In genomic region chr3:115783938-115784738, GRCh38 we compare ENCODE assay signal across 1 cellular context.
TF ChIP-seq lines count a peak whose summit lies in the region.

No MANE protein-coding gene starts in this region.

TF ChIP-seq in HepG2, 621 proteins besides CTCF, POLR2A, EP300 and RAD21 (continued from another document and continues in another):
- TF ChIP-seq, protein P1, sequence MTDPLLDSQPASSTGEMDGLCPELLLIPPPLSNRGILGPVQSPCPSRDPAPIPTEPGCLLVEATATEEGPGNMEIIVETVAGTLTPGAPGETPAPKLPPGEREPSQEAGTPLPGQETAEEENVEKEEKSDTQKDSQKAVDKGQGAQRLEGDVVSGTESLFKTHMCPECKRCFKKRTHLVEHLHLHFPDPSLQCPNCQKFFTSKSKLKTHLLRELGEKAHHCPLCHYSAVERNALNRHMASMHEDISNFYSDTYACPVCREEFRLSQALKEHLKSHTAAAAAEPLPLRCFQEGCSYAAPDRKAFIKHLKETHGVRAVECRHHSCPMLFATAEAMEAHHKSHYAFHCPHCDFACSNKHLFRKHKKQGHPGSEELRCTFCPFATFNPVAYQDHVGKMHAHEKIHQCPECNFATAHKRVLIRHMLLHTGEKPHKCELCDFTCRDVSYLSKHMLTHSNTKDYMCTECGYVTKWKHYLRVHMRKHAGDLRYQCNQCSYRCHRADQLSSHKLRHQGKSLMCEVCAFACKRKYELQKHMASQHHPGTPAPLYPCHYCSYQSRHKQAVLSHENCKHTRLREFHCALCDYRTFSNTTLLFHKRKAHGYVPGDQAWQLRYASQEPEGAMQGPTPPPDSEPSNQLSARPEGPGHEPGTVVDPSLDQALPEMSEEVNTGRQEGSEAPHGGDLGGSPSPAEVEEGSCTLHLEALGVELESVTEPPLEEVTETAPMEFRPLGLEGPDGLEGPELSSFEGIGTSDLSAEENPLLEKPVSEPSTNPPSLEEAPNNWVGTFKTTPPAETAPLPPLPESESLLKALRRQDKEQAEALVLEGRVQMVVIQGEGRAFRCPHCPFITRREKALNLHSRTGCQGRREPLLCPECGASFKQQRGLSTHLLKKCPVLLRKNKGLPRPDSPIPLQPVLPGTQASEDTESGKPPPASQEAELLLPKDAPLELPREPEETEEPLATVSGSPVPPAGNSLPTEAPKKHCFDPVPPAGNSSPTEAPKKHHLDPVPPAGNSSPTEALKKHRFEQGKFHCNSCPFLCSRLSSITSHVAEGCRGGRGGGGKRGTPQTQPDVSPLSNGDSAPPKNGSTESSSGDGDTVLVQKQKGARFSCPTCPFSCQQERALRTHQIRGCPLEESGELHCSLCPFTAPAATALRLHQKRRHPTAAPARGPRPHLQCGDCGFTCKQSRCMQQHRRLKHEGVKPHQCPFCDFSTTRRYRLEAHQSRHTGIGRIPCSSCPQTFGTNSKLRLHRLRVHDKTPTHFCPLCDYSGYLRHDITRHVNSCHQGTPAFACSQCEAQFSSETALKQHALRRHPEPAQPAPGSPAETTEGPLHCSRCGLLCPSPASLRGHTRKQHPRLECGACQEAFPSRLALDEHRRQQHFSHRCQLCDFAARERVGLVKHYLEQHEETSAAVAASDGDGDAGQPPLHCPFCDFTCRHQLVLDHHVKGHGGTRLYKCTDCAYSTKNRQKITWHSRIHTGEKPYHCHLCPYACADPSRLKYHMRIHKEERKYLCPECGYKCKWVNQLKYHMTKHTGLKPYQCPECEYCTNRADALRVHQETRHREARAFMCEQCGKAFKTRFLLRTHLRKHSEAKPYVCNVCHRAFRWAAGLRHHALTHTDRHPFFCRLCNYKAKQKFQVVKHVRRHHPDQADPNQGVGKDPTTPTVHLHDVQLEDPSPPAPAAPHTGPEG (CRISPR knock-in tag; IDR thresholded peaks at IDR 0.05) = peak; percentile 81; the same call in 1 of the 2 replicates
- TF ChIP-seq FOSL2 (CRISPR knock-in tag; IDR thresholded peaks at IDR 0.05) = peak; percentile 54
- TF ChIP-seq, protein P2, sequence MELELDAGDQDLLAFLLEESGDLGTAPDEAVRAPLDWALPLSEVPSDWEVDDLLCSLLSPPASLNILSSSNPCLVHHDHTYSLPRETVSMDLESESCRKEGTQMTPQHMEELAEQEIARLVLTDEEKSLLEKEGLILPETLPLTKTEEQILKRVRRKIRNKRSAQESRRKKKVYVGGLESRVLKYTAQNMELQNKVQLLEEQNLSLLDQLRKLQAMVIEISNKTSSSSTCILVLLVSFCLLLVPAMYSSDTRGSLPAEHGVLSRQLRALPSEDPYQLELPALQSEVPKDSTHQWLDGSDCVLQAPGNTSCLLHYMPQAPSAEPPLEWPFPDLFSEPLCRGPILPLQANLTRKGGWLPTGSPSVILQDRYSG (CRISPR knock-in tag; IDR thresholded peaks at IDR 0.05) = no peak
- no peak for TF ChIP-seq ZNF333 (CRISPR knock-in tag; IDR thresholded peaks at IDR 0.05; ENCODE audit: borderline replicate concordance)
- no peak for TF ChIP-seq MZF1 (CRISPR knock-in tag; IDR thresholded peaks at IDR 0.05; ENCODE audit: borderline replicate concordance)
- no peak for TF ChIP-seq HIC2 (CRISPR knock-in tag; IDR thresholded peaks at IDR 0.05; ENCODE audit: low read depth)
- TF ChIP-seq, protein P3, sequence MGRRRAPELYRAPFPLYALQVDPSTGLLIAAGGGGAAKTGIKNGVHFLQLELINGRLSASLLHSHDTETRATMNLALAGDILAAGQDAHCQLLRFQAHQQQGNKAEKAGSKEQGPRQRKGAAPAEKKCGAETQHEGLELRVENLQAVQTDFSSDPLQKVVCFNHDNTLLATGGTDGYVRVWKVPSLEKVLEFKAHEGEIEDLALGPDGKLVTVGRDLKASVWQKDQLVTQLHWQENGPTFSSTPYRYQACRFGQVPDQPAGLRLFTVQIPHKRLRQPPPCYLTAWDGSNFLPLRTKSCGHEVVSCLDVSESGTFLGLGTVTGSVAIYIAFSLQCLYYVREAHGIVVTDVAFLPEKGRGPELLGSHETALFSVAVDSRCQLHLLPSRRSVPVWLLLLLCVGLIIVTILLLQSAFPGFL (CRISPR knock-in tag; IDR thresholded peaks at IDR 0.05) = no peak
- no peak for TF ChIP-seq ZNF589 (CRISPR knock-in tag; conservative IDR thresholded peaks at IDR 0.05)
- TF ChIP-seq ZFP37 (CRISPR knock-in tag; IDR thresholded peaks at IDR 0.05; ENCODE audit: borderline replicate concordance) = peak; percentile 76; the same call in 1 of the 2 replicates
- TF ChIP-seq ZNF580 (CRISPR knock-in tag; IDR thresholded peaks at IDR 0.05; ENCODE audit: borderline replicate concordance, low read depth) = 0 out of 2 replicates have a peak, but pooled peaks have one; percentile 32
- TF ChIP-seq IKZF4 (CRISPR knock-in tag; IDR thresholded peaks at IDR 0.05; ENCODE audit: borderline replicate concordance, low read depth, not compliant biosample characterization) = no peak
- no peak for TF ChIP-seq ZNF510 (CRISPR knock-in tag; IDR thresholded peaks at IDR 0.05; ENCODE audit: low read depth)
- TF ChIP-seq YY1 (IDR thresholded peaks at IDR 0.05; ENCODE audit: insufficient read depth, insufficient replicate concordance, low read depth, low read length) = peak; percentile 61
- no peak for TF ChIP-seq FOXK2 (IDR thresholded peaks at IDR 0.05)
- no peak for TF ChIP-seq MED13 (CRISPR knock-in tag; IDR thresholded peaks at IDR 0.05)
- no peak for TF ChIP-seq TCF12 (IDR thresholded peaks at IDR 0.05)
- TF ChIP-seq TCF12 (CRISPR knock-in tag; IDR thresholded peaks at IDR 0.05) = no peak
- TF ChIP-seq ZNF678 (CRISPR knock-in tag; IDR thresholded peaks at IDR 0.05) = no peak
- peak; percentile 82 for TF ChIP-seq RBFOX2 (IDR thresholded peaks at IDR 0.05; ENCODE audit: low read depth, low read length)
- TF ChIP-seq CBX5 (CRISPR knock-in tag; IDR thresholded peaks at IDR 0.05; ENCODE audit: borderline replicate concordance) = peak; percentile 74; the same call in 1 of the 2 replicates
- no peak for TF ChIP-seq SP140L (CRISPR knock-in tag; IDR thresholded peaks at IDR 0.05; ENCODE audit: borderline replicate concordance)
- no peak for TF ChIP-seq RFX3 (CRISPR knock-in tag; IDR thresholded peaks at IDR 0.05)
- no peak for TF ChIP-seq ZNF432 (CRISPR knock-in tag; IDR thresholded peaks at IDR 0.05; ENCODE audit: borderline replicate concordance)
- TF ChIP-seq TCF7 (IDR thresholded peaks at IDR 0.05; ENCODE audit: low read depth) = no peak
- TF ChIP-seq HBP1 (CRISPR knock-in tag; IDR thresholded peaks at IDR 0.05; ENCODE audit: low read depth) = no peak
- TF ChIP-seq ZBTB7B (CRISPR knock-in tag; IDR thresholded peaks at IDR 0.05) = peak; percentile 88
- peak; percentile 67; the same call in 1 of the 2 replicates for TF ChIP-seq ARID2 (CRISPR knock-in tag; IDR thresholded peaks at IDR 0.05; ENCODE audit: borderline replicate concordance)
- TF ChIP-seq ATRX (CRISPR knock-in tag; IDR thresholded peaks at IDR 0.05; ENCODE audit: borderline replicate concordance) = no peak
- no peak for TF ChIP-seq ZBTB3 (CRISPR knock-in tag; IDR thresholded peaks at IDR 0.05; ENCODE audit: borderline replicate concordance, low read depth)
- TF ChIP-seq YEATS4 (CRISPR knock-in tag; IDR thresholded peaks at IDR 0.05; ENCODE audit: borderline replicate concordance) = peak; percentile 76
- TF ChIP-seq ZNF614 (CRISPR knock-in tag; IDR thresholded peaks at IDR 0.05; ENCODE audit: borderline replicate concordance) = no peak
- TF ChIP-seq, protein P4, sequence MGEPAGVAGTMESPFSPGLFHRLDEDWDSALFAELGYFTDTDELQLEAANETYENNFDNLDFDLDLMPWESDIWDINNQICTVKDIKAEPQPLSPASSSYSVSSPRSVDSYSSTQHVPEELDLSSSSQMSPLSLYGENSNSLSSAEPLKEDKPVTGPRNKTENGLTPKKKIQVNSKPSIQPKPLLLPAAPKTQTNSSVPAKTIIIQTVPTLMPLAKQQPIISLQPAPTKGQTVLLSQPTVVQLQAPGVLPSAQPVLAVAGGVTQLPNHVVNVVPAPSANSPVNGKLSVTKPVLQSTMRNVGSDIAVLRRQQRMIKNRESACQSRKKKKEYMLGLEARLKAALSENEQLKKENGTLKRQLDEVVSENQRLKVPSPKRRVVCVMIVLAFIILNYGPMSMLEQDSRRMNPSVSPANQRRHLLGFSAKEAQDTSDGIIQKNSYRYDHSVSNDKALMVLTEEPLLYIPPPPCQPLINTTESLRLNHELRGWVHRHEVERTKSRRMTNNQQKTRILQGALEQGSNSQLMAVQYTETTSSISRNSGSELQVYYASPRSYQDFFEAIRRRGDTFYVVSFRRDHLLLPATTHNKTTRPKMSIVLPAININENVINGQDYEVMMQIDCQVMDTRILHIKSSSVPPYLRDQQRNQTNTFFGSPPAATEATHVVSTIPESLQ (CRISPR knock-in tag; conservative IDR thresholded peaks at IDR 0.05) = no peak
- TF ChIP-seq, protein P5, sequence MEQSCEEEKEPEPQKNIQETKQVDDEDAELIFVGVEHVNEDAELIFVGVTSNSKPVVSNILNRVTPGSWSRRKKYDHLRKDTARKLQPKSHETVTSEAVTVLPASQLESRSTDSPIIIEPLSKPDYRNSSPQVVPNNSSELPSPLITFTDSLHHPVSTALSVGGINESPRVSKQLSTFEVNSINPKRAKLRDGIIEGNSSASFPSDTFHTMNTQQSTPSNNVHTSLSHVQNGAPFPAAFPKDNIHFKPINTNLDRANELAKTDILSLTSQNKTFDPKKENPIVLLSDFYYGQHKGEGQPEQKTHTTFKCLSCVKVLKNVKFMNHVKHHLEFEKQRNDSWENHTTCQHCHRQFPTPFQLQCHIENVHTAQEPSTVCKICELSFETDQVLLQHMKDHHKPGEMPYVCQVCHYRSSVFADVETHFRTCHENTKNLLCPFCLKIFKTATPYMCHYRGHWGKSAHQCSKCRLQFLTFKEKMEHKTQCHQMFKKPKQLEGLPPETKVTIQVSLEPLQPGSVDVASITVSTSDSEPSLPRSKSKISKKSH (CRISPR knock-in tag; IDR thresholded peaks at IDR 0.05; ENCODE audit: borderline replicate concordance) = peak; percentile 21; the same call in 1 of the 2 replicates
- 0 out of 2 replicates have a peak, but pooled peaks have one; percentile 11 for TF ChIP-seq ELF3 (CRISPR knock-in tag; IDR thresholded peaks at IDR 0.05)
- TF ChIP-seq HNRNPH1 (optimal IDR thresholded peaks at IDR 0.05; ENCODE audit: low read depth, low read length) = no peak
- peak; percentile 43 for TF ChIP-seq XRCC5 (optimal IDR thresholded peaks at IDR 0.05; ENCODE audit: low read length)
- TF ChIP-seq ZSCAN30 (CRISPR knock-in tag; IDR thresholded peaks at IDR 0.05) = no peak
- no peak for TF ChIP-seq ZNF562 (CRISPR knock-in tag; IDR thresholded peaks at IDR 0.05; ENCODE audit: borderline replicate concordance)
- TF ChIP-seq ZNF839 (CRISPR knock-in tag; IDR thresholded peaks at IDR 0.05; ENCODE audit: borderline replicate concordance) = no peak
- TF ChIP-seq, protein P6, sequence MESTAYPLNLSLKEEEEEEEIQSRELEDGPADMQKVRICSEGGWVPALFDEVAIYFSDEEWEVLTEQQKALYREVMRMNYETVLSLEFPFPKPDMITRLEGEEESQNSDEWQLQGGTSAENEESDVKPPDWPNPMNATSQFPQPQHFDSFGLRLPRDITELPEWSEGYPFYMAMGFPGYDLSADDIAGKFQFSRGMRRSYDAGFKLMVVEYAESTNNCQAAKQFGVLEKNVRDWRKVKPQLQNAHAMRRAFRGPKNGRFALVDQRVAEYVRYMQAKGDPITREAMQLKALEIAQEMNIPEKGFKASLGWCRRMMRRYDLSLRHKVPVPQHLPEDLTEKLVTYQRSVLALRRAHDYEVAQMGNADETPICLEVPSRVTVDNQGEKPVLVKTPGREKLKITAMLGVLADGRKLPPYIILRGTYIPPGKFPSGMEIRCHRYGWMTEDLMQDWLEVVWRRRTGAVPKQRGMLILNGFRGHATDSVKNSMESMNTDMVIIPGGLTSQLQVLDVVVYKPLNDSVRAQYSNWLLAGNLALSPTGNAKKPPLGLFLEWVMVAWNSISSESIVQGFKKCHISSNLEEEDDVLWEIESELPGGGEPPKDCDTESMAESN (CRISPR knock-in tag; conservative IDR thresholded peaks at IDR 0.05) = peak; percentile 65
- TF ChIP-seq SATB2 (CRISPR knock-in tag; IDR thresholded peaks at IDR 0.05) = no peak
- TF ChIP-seq, protein P7, sequence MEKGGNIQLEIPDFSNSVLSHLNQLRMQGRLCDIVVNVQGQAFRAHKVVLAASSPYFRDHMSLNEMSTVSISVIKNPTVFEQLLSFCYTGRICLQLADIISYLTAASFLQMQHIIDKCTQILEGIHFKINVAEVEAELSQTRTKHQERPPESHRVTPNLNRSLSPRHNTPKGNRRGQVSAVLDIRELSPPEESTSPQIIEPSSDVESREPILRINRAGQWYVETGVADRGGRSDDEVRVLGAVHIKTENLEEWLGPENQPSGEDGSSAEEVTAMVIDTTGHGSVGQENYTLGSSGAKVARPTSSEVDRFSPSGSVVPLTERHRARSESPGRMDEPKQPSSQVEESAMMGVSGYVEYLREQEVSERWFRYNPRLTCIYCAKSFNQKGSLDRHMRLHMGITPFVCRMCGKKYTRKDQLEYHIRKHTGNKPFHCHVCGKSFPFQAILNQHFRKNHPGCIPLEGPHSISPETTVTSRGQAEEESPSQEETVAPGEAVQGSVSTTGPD (CRISPR knock-in tag; IDR thresholded peaks at IDR 0.05) = no peak
- TF ChIP-seq FOXC1 (CRISPR knock-in tag; IDR thresholded peaks at IDR 0.05; ENCODE audit: borderline replicate concordance) = peak; percentile 64; the same call in 1 of the 2 replicates
- TF ChIP-seq ZKSCAN5 (CRISPR knock-in tag; IDR thresholded peaks at IDR 0.05) = no peak
